26 cellular contexts compared by ENCODE assay signal in genomic region chr20:52814371-52814770, GRCh38.
"Had no signal": no experiment of that assay in that cellular context is flagged by ENCODE, and none has a peak within 500 bp of the region (broad histone marks: within the 10 kb centered on the region; RNA-seq: fewer than 3 reads in every experiment).

No MANE protein-coding gene starts in this region.

- H2AFZ ChIP-seq: PC-9 had no signal

- FAIRE-seq: HepG2 had no signal

- H3K4me2 ChIP-seq: PC-9 had no signal

- H3K27ac ChIP-seq: PC-9, Peyer's patch, SJCRH30 had no signal

- H3K36me3 ChIP-seq: MG63, Peyer's patch, SJCRH30 had no signal

- H3K27me3 ChIP-seq: Peyer's patch had no signal

- H3K9me3 ChIP-seq: MG63, Peyer's patch, SJCRH30 had no signal

- DNase-seq: IMR-90, Karpas-422, KG1, MG63, NCI-H1048, NCI-H1105, NCI-H1417, NCI-H1436 treated with DMSO at 0.1 percent for 48 hours, NCI-H1694, NCI-H187 treated with DMSO at 0.1 percent for 48 hours, NCI-H2029 treated with DMSO at 0.1 percent for 48 hours, NCI-H2171 treated with DMSO at 0.1 percent for 48 hours, NCI-H2227 treated with DMSO at 0.1 percent for 48 hours, NCI-H524, NCI-H526 treated with DMSO at 0.1 percent for 48 hours, NCI-H748 treated with DMSO at 0.1 percent for 48 hours, OCI-M1, PC-9, Peyer's patch, SHP77 treated with DMSO at 0.1 percent for 48 hours, SJCRH30, T-helper 1 cell, T-helper 17 cell had no signal

- H3K4me3 ChIP-seq: MG63, PC-9, Peyer's patch, SJCRH30 had no signal

- H3K4me1 ChIP-seq: Peyer's patch, SJCRH30 had no signal

- ATAC-seq: HepG2, Right ventricle myocardium inferior, SK-N-SH treated with all-trans-retinoic acid at 6 μM for 48 hours, T-helper 17 cell had no signal
